ENCODE assay signal across 23 cellular contexts in genomic region chr16:55672471-55672870, GRCh38. TPM values are rescaled to one million over a fixed set of nuclear protein-coding genes. Genes with fewer than 3 reads are reported as not detected.
DNase-seq lines count a peak whose midpoint lies in the region; ATAC-seq and TF ChIP-seq lines count a peak whose summit lies in the region.
"Had no signal": no experiment of that assay in that cellular context is flagged by ENCODE, and none has a peak within 500 bp of the region (broad histone marks: within the 10 kb centered on the region; RNA-seq: fewer than 3 reads in every experiment).

No MANE protein-coding gene starts in this region.

- H3K4me1 ChIP-seq in breast epithelium (peaks cover 0 to 7% of the 10 kb centered on the region in 2 donors), right cardiac atrium (ENCODE audit: control insufficient read depth, insufficient read depth, low read length) (no peaks in the 10 kb centered on the region), aorta (ENCODE audit: control insufficient read depth in 1 of 2, insufficient read depth in 2 of 2, low read length in 2 of 2) (no peaks in the 10 kb centered on the region)
- H3K4me1 ChIP-seq: thyroid gland had no signal

- DNase-seq in MCF 10A (ENCODE audit: unreplicated experiment) = peak; percentile 47
- no peak for DNase-seq in breast epithelium (ENCODE audit: low spot score in 2 of 2)
- peak; percentile 10 for DNase-seq in dermis blood vessel endothelial cell
- peak; percentile 55 to 67 (median 66) for DNase-seq in right cardiac atrium
- peak in 1 of 2 donors; percentile 30 for DNase-seq in aorta
- no peak for DNase-seq in NCI-H128 (lab: John Stamatoyannopoulos, UW; ENCODE audit: unreplicated experiment)
- DNase-seq: activated CD8-positive, alpha-beta T cell treated with anti-CD3 and anti-CD28 coated beads, Interleukin-2, amount 10 ng/mL, durations not matched to agents 7 days and 5 days; activated T-cell treated with anti-CD3 and anti-CD28 coated beads, Interleukin-2, amount 50 U/mL, for 72 hours; effector CD8-positive, alpha-beta T cell; Kasumi-1; NCI-H187; NCI-H345; thyroid gland had no signal

- no peaks in the 10 kb centered on the region for H3K27me3 Mint-ChIP-seq in MCF 10A (ENCODE audit: insufficient read depth, unreplicated experiment)

- H3K27ac ChIP-seq in breast epithelium (no peak overlapping the region), right cardiac atrium (ENCODE audit: low read length) (no peak overlapping the region), aorta (ENCODE audit: low read depth in 1 of 2, low read length in 2 of 2) (no peak overlapping the region)
- H3K27ac ChIP-seq: 22Rv1, thyroid gland had no signal

- ATAC-seq in right cardiac atrium = peak; percentile 87 to 88
- ATAC-seq in aorta (ENCODE audit: low FRiP score) = peak; percentile 42
- no peak for ATAC-seq in HG02571 (IDR thresholded peaks at IDR 0.05; ENCODE audit: unreplicated experiment)
- ATAC-seq in HG02610 (IDR thresholded peaks at IDR 0.05; ENCODE audit: unreplicated experiment) = no peak
- ATAC-seq: activated CD8-positive, alpha-beta T cell treated with anti-CD3 and anti-CD28 coated beads, Interleukin-2, amount 10 ng/mL, durations not matched to agents 7 days and 5 days; activated naive CD4-positive, alpha-beta T cell treated with anti-CD3 and anti-CD28 coated beads, Interleukin-2, amount 50 U/mL, for 72 hours; activated T-cell treated with anti-CD3 and anti-CD28 coated beads, Interleukin-2, amount 50 U/mL, for 72 hours; HCT116 had no signal

- H3K27ac Mint-ChIP-seq in MCF 10A (ENCODE audit: low read depth, unreplicated experiment) = no peak overlapping the region
- H3K27ac Mint-ChIP-seq: activated CD8-positive, alpha-beta T cell treated with anti-CD3 and anti-CD28 coated beads, Interleukin-2, amount 10 ng/mL, durations not matched to agents 7 days and 5 days; activated naive CD4-positive, alpha-beta T cell treated with anti-CD3 and anti-CD28 coated beads, Interleukin-2, amount 50 U/mL, for 72 hours; activated T-cell treated with anti-CD3 and anti-CD28 coated beads, Interleukin-2, amount 50 U/mL, for 72 hours had no signal

- no peaks in the 10 kb centered on the region for H3K9me3 ChIP-seq in breast epithelium
- H3K9me3 ChIP-seq in right cardiac atrium (ENCODE audit: control insufficient read depth, low read length) = no peaks in the 10 kb centered on the region
- H3K9me3 ChIP-seq in aorta (ENCODE audit: control insufficient read depth, low read length) = no peaks in the 10 kb centered on the region
- H3K9me3 ChIP-seq: thyroid gland had no signal

- H3K4me3 ChIP-seq in breast epithelium (no peak overlapping the region), right cardiac atrium (ENCODE audit: low read length) (no peak overlapping the region), aorta (ENCODE audit: low read length in 2 of 2) (no peak overlapping the region)
- H3K4me3 ChIP-seq: smooth muscle cell, thyroid gland had no signal

- H3K36me3 ChIP-seq in breast epithelium (no peaks in the 10 kb centered on the region), aorta (ENCODE audit: control insufficient read depth in 1 of 2, insufficient read depth in 2 of 2, low read length in 1 of 2) (no peaks in the 10 kb centered on the region)
- H3K36me3 ChIP-seq: thyroid gland had no signal

- TF ChIP-seq CTCF in MCF 10A (IDR thresholded peaks at IDR 0.05; ENCODE audit: unreplicated experiment) (no peak), breast epithelium (IDR thresholded peaks at IDR 0.05) (no peak)

- POLR2A ChIA-PET in MCF 10A (lab: Yijun Ruan, JAX) = no interaction called here

- no peak overlapping the region for H3K4me3 Mint-ChIP-seq in MCF 10A (ENCODE audit: unreplicated experiment)
- H3K4me3 Mint-ChIP-seq: activated CD8-positive, alpha-beta T cell treated with anti-CD3 and anti-CD28 coated beads, Interleukin-2, amount 10 ng/mL, durations not matched to agents 7 days and 5 days; activated T-cell treated with anti-CD3 and anti-CD28 coated beads, Interleukin-2, amount 50 U/mL, for 72 hours; CD14-positive monocyte had no signal

- intact Hi-C loops in MCF 10A (cut with micrococcal nuclease) = no loop called here
- intact Hi-C loops in breast epithelium (cut with DNase I; ENCODE audit: low total_unique reads) = no loop called here
- intact Hi-C loops in right cardiac atrium (cut with DNase I) = no loop called here
- intact Hi-C loops in aorta (cut with DNase I) = no loop called here

- 51% methylated on average over 6 of the region's 6 CpGs for WGBS in right cardiac atrium
- WGBS in aorta, 2 donors = 32 to 35% methylated on average over 6 of the region's 6 CpGs

- peaks cover 12% of the 10 kb centered on the region for H3K4me1 Mint-ChIP-seq in MCF 10A (ENCODE audit: insufficient read depth, unreplicated experiment)
- H3K4me1 Mint-ChIP-seq: CD14-positive monocyte had no signal

- no peaks in the 10 kb centered on the region for H3K36me3 Mint-ChIP-seq in MCF 10A (ENCODE audit: insufficient read depth, unreplicated experiment)
- H3K36me3 Mint-ChIP-seq: activated naive CD4-positive, alpha-beta T cell treated with anti-CD3 and anti-CD28 coated beads, Interleukin-2, amount 50 U/mL, for 72 hours; CD14-positive monocyte had no signal

- H3K9me3 Mint-ChIP-seq in MCF 10A (ENCODE audit: unreplicated experiment) = no peaks in the 10 kb centered on the region
- H3K9me3 Mint-ChIP-seq: activated naive CD4-positive, alpha-beta T cell treated with anti-CD3 and anti-CD28 coated beads, Interleukin-2, amount 50 U/mL, for 72 hours; activated T-cell treated with anti-CD3 and anti-CD28 coated beads, Interleukin-2, amount 50 U/mL, for 72 hours had no signal

- no peaks in the 10 kb centered on the region for H3K27me3 ChIP-seq in breast epithelium
- H3K27me3 ChIP-seq in right cardiac atrium (ENCODE audit: control insufficient read depth, insufficient read depth) = no peaks in the 10 kb centered on the region
- H3K27me3 ChIP-seq in aorta (ENCODE audit: control insufficient read depth in 1 of 2, insufficient read depth in 2 of 2, low read length in 1 of 2) = no peaks in the 10 kb centered on the region
- H3K27me3 ChIP-seq: thyroid gland had no signal

- no peak for TF ChIP-seq POLR2A in breast epithelium (IDR thresholded peaks at IDR 0.05)

- no TSS peak for BruUV-seq in MCF 10A (replicated peaks; lab: Mats Ljungman, UMichigan)

- CTCF ChIA-PET in MCF 10A (lab: Yijun Ruan, JAX) = interaction anchor here (0.7 to 1.4 kb wide), 4 partner anchors 32 to 1116 kb away, joined by 3 to 4 read pairs (median 4); no protein-coding TSS in a partner anchor

RNA-seq across cellular contexts. Expression of gene SLC6A2, which starts 16.7 kb away (rescaled TPM):
- not detected in 2 replicates for total RNA-seq in MCF 10A (2022)
- under 1 TPM; 0.15 to 0.66 (median 0.64) TPM for total RNA-seq in breast epithelium
- not detected in 2 replicates for total RNA-seq in dermis blood vessel endothelial cell
- not detected for total RNA-seq in right cardiac atrium
- polyA plus RNA-seq in right cardiac atrium = not detected
- under 1 TPM in 1 of 2 donors, not detected in 1; 0.45 TPM for total RNA-seq in aorta
- under 1 TPM in 1 of 2 donors, not detected in 1; 0.13 TPM for polyA plus RNA-seq in aorta
- total RNA-seq: activated CD8-positive, alpha-beta T cell treated with anti-CD3 and anti-CD28 coated beads, Interleukin-2, amount 10 ng/mL, durations not matched to agents 7 days and 5 days; activated naive CD4-positive, alpha-beta T cell treated with anti-CD3 and anti-CD28 coated beads, Interleukin-2, amount 50 U/mL, for 72 hours; activated T-cell treated with anti-CD3 and anti-CD28 coated beads, Interleukin-2, amount 50 U/mL, for 72 hours; fibroblast of lung; osteocyte; T-helper 1 cell treated with Interleukin-12 subunit alpha and Interleukin-12 subunit beta and Interleukin-4 antibody, amounts not matched to agents 30 ng/mL and 1 ng/mL, for 36 hours; thyroid gland had no signal
- polyA plus RNA-seq: CD14-positive monocyte, fibroblast of lung had no signal

Comparison
In these comparisons a context has a peak if more than half of its experiments do, and no peak if none do; other contexts are left out.
1. DNase-seq: peak in MCF 10A (single experiment), dermis blood vessel endothelial cell (single experiment) and right cardiac atrium (3 of 3); none in breast epithelium (0 of 2) and NCI-H128 (single experiment).
2. ATAC-seq: peak in right cardiac atrium (2 of 2) and aorta (single experiment); none in HG02571 (single experiment) and HG02610 (single experiment).